Comparison of ENCODE assay signal across 1 cellular context in genomic region chr10:88271736-88272135, GRCh38.
A peak's percentile ranks its signal among the peaks of the same experiment; 100 is the strongest.
TF ChIP-seq lines count a peak whose summit lies in the region.

No MANE protein-coding gene starts in this region.

TF ChIP-seq in GM12878, 131 proteins besides CTCF, POLR2A, EP300 and RAD21 (continued from another document):
- TF ChIP-seq MEF2A (IDR thresholded peaks at IDR 0.05; ENCODE audit: insufficient read depth, low read depth, low read length): no peak
- peak in 1 of 2 experiments; percentile 51; a peak in 1 of 4 replicates for TF ChIP-seq CEBPB (IDR thresholded peaks at IDR 0.05; ENCODE audit: borderline replicate concordance in 1 of 2, low read depth in 2 of 2, low read length in 2 of 2)
- no peak for TF ChIP-seq SP1 (IDR thresholded peaks at IDR 0.05; ENCODE audit: low read depth, low read length)
- peak; percentile 38; the same call in 1 of the 2 replicates for TF ChIP-seq YY1 (IDR thresholded peaks at IDR 0.05; ENCODE audit: low read depth, low read length)
- TF ChIP-seq SPI1 (IDR thresholded peaks at IDR 0.05; ENCODE audit: borderline replicate concordance, insufficient read depth, low read depth, low read length): peak; percentile 75
- no peak for TF ChIP-seq CEBPZ (IDR thresholded peaks at IDR 0.05; ENCODE audit: low read depth, low read length)
- TF ChIP-seq LARP7 (IDR thresholded peaks at IDR 0.05): no peak
TF ChIP-seq in GM12878: peak in this region for 3.
